8 cellular contexts compared by ENCODE assay signal in the genomic region with DNA sequence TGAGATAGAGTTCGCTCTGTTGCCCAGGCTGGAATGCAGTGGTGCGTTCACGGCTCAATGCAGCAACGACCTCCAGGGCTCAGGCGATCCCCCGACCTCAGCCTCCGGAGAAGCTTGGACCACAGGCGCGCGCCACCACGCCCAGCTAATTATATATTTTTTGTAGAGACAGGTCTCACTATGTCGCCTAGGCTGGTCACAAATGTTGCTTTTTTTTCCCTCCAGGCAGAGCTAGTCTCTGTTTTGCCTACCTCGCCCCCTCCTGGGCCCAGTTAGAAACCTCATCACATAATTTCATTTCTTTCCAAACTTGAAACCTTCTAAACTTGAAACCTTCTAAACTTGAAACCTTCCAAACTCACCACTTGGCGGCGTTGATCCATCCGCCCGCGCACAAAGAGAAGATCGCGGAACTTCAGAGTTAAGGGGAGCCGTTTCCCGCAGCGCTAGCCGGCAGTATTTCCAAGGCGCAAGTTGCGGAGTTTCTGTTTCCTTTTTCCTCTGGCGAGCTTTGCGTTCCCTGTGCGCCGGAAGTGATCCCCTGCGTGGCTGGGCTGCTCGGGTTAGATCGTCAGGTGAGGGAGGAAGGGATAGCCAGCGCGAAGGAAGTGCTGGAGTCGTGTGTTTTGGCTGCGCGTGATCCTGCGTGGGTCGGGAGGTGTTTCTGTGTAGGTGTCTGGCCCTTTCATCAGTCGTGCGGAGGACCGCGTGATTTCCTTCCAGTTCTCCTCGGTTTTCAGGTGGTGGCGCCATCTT. TPM values are rescaled to one million over a fixed set of nuclear protein-coding genes. Genes with fewer than 3 reads are reported as not detected.
DNase-seq lines count a peak whose midpoint lies in the region; ATAC-seq and TF ChIP-seq lines count a peak whose summit lies in the region.

Gene SSBP1, plus strand, starts transcription at position 523 of the 756 bp plus-strand sequence. CDS start 809 bp downstream, outside the sequence.

- no peaks in the 10 kb centered on the region for H3K9me3 Mint-ChIP-seq in activated T-helper 17 cell treated with anti-CD3 and anti-CD28 coated beads, Interleukin-2, amount 50 U/mL, for 72 hours
- H3K9me3 Mint-ChIP-seq in natural killer cell = no peaks in the 10 kb centered on the region

- no peaks in the 10 kb centered on the region for H4K20me1 ChIP-seq in GM23248 (ENCODE audit: insufficient read depth)

- no peaks in the 10 kb centered on the region for H3K9me3 ChIP-seq in GM23248 (ENCODE audit: low read depth)

- H3K27ac ChIP-seq in GM23248 = peak within 1 kb of the TSS; percentile 79

- TF ChIP-seq CTCF in fibroblast of mammary gland (conservative IDR thresholded peaks at IDR 0.05; ENCODE audit: control insufficient read depth, insufficient read depth, low read depth, low read length) = peak; percentile 67
- peak; percentile 70 for TF ChIP-seq CTCF in natural killer cell (IDR thresholded peaks at IDR 0.05)

- DNase-seq in EH (ENCODE audit: low read depth) (peak; percentile 96), GM23248 (peak; percentile 98), LHCN-M2 (ENCODE audit: low read depth) (peak; percentile 97), RPMI8226 (peak; percentile 99), fibroblast of mammary gland (ENCODE audit: low read depth) (peak; percentile 96), natural killer cell (peak; percentile 80)
- DNase-seq in stimulated activated naive CD8-positive, alpha-beta T cell treated with anti-CD3 and anti-CD28 coated beads, Interleukin-15, Interleukin-2, amounts not matched to agents 100 U/mL and 50 U/mL, for 24 hours = peak; percentile 88

- peak; percentile 88 for ATAC-seq in activated T-helper 17 cell treated with anti-CD3 and anti-CD28 coated beads, Interleukin-2, amount 50 U/mL, for 72 hours (replicated peaks)
- peak; percentile 84 to 91 (median 86) for ATAC-seq in natural killer cell
- peak; percentile 91 for ATAC-seq in stimulated activated naive CD8-positive, alpha-beta T cell treated with anti-CD3 and anti-CD28 coated beads, Interleukin-15, Interleukin-2, amounts not matched to agents 100 U/mL and 50 U/mL, for 24 hours

- 1% methylated on average over 46 of the region's 46 CpGs for WGBS in GM23248 (ENCODE audit: low coverage in 1 of 2, low lambda C conversion rate in 2 of 2, missing lambda C conversion rate in 2 of 2), 2 experiments

- peak within 1 kb of the TSS; percentile 94 for H3K4me3 ChIP-seq in GM23248
- H3K4me3 ChIP-seq in fibroblast of mammary gland (ENCODE audit: control insufficient read depth, low read depth, low read length) = peak within 1 kb of the TSS; percentile 87

- no peaks in the 10 kb centered on the region for H3K27me3 ChIP-seq in GM23248 (replicated peaks; ENCODE audit: insufficient read depth)

- peaks cover 54% of the 10 kb centered on the region for H3K36me3 Mint-ChIP-seq in activated T-helper 17 cell treated with anti-CD3 and anti-CD28 coated beads, Interleukin-2, amount 50 U/mL, for 72 hours (ENCODE audit: low read depth)
- peaks cover 14% of the 10 kb centered on the region for H3K36me3 Mint-ChIP-seq in natural killer cell

- H3K4me1 Mint-ChIP-seq in activated T-helper 17 cell treated with anti-CD3 and anti-CD28 coated beads, Interleukin-2, amount 50 U/mL, for 72 hours = peaks cover 26% of the 10 kb centered on the region
- peaks cover 39 to 47% of the 10 kb centered on the region in 2 donors for H3K4me1 Mint-ChIP-seq in natural killer cell

- in situ Hi-C loops in GM23248 (cut with MboI) = no loop called here

- peaks cover 14% of the 10 kb centered on the region for H3K4me1 ChIP-seq in GM23248 (ENCODE audit: insufficient read depth)

- H3K79me2 ChIP-seq in GM23248 (ENCODE audit: insufficient read depth) = peaks cover 49% of the 10 kb centered on the region

- H2AFZ ChIP-seq in GM23248 = peak within 1 kb of the TSS; percentile 98

- H3K4me2 ChIP-seq in GM23248 (ENCODE audit: unreplicated experiment) = peak within 1 kb of the TSS; percentile 89

- peak within 1 kb of the TSS; percentile 96 for H3K4me3 Mint-ChIP-seq in activated T-helper 17 cell treated with anti-CD3 and anti-CD28 coated beads, Interleukin-2, amount 50 U/mL, for 72 hours
- H3K4me3 Mint-ChIP-seq in natural killer cell = peak within 1 kb of the TSS; percentile 100

- H3K36me3 ChIP-seq in GM23248 (ENCODE audit: low read depth) = peaks cover 19% of the 10 kb centered on the region

- H3F3A ChIP-seq in GM23248 (ENCODE audit: insufficient read depth) = peaks cover 3% of the 10 kb centered on the region; the same call in 1 of the 2 replicates

- no peaks in the 10 kb centered on the region for H3K27me3 Mint-ChIP-seq in activated T-helper 17 cell treated with anti-CD3 and anti-CD28 coated beads, Interleukin-2, amount 50 U/mL, for 72 hours
- no peaks in the 10 kb centered on the region for H3K27me3 Mint-ChIP-seq in natural killer cell (ENCODE audit: low read depth in 2 of 2)

- peak within 1 kb of the TSS; percentile 93 for H3K9ac ChIP-seq in GM23248

- intact Hi-C loops in natural killer cell (cut with micrococcal nuclease) = loop anchor here (1.0 to 5.0 kb wide), 3 partner anchors 37 to 186 kb away; partner anchors contain the start of gene AGK

- H3K9me2 ChIP-seq in GM23248 (ENCODE audit: insufficient read depth) = no peaks in the 10 kb centered on the region

- H3K27ac Mint-ChIP-seq in activated T-helper 17 cell treated with anti-CD3 and anti-CD28 coated beads, Interleukin-2, amount 50 U/mL, for 72 hours = peak within 1 kb of the TSS; percentile 97
- H3K27ac Mint-ChIP-seq in natural killer cell = peak within 1 kb of the TSS; percentile 93 to 99

RNA-seq across cellular contexts. Expression of gene SSBP1, which starts in this region (rescaled TPM):
- 76.8 and 113 TPM in 2 replicates for total RNA-seq in GM23248 (2014; rRNA removed; shearing (Covaris generic))
- polyA plus RNA-seq in GM23248 (2016; fragmentation: Nextera tagmentation; extraction: Ambion mirVana) = 267 and 278 TPM in 2 replicates
- total RNA-seq in LHCN-M2 (2014; rRNA removed) = 314 and 326 TPM in 2 replicates
- polyA plus RNA-seq in LHCN-M2 (2012) = 316 TPM
- 100 to 1,000 TPM; 139 to 213 TPM for total RNA-seq in activated T-helper 17 cell treated with anti-CD3 and anti-CD28 coated beads, Interleukin-2, amount 50 U/mL, for 72 hours
- 100 to 1,000 TPM in 2 of 3 donors, 10 to 100 TPM in 1; 98.7 to 112 (median 106) TPM for total RNA-seq in natural killer cell

Comparison
In these comparisons a context has a peak if more than half of its experiments do, and no peak if none do; other contexts are left out.
1. Peak in every context shown above with its lines: DNase-seq, ATAC-seq, H3K4me3 ChIP-seq and H3K27ac ChIP-seq.